ENCODE assay signal across 23 cellular contexts in genomic region chr1:200365897-200366426, GRCh38. TPM values are rescaled to one million over a fixed set of nuclear protein-coding genes. Genes with fewer than 3 reads are reported as not detected.
A peak's percentile ranks its signal among the peaks of the same experiment; 100 is the strongest.
DNase-seq lines count a peak whose midpoint lies in the region; ATAC-seq and TF ChIP-seq lines count a peak whose summit lies in the region.
"Had no signal": no experiment of that assay in that cellular context is flagged by ENCODE, and none has a peak within 500 bp of the region (broad histone marks: within the 10 kb centered on the region; RNA-seq: fewer than 3 reads in every experiment).

No MANE protein-coding gene starts in this region.

- H3K4me3 Mint-ChIP-seq in GM23338 (peak overlapping the region; percentile 19; the same call in 1 of the 3 replicates), endodermal cell (peak overlapping the region; percentile 28), progenitor cell of endocrine pancreas (ENCODE audit: low read depth) (no peak overlapping the region)
- H3K4me3 Mint-ChIP-seq: activated CD4-positive, alpha-beta T cell treated with anti-CD3 and anti-CD28 coated beads for 36 hours; memory B cell; natural killer cell treated with Interleukin-12 subunit alpha and Interleukin-12 subunit beta and Interleukin-15 and Interleukin-18, amount 100 ng/mL, for 72 hours had no signal

- DNase-seq in GM23338 (ENCODE audit: low spot score): peak; percentile 49
- peak; percentile 35 for DNase-seq in NOMO-1 treated with dmso at 0.1 percent for 144 hours (lab: John Stamatoyannopoulos, UW; ENCODE audit: unreplicated experiment)
- DNase-seq in endodermal cell: peak; percentile 73
- no peak for DNase-seq in progenitor cell of endocrine pancreas (ENCODE audit: low spot score, unreplicated experiment)
- DNase-seq in activated CD4-positive, CD25-positive, alpha-beta regulatory T cell (lab: John Stamatoyannopoulos, UW): no peak
- DNase-seq in cortex of kidney (lab: John Stamatoyannopoulos, UW): no peak
- DNase-seq: activated CD4-positive, alpha-beta T cell treated with anti-CD3 and anti-CD28 coated beads for 36 hours; activated gamma-delta T cell; BE2C; central memory CD4-positive, alpha-beta T cell; GDM1; heart left ventricle; NCI-H1417; NCI-H2171 treated with DMSO at 0.1 percent for 48 hours; NCI-H748 treated with DMSO at 0.1 percent for 48 hours; psoas muscle; SK-N-SH; T-helper 9 cell had no signal

- peaks cover 12% of the 10 kb centered on the region; the same call in 1 of the 2 replicates for H3F3A ChIP-seq in GM23338 (replicated peaks; ENCODE audit: low read depth)

- H3K9me3 ChIP-seq in endodermal cell (ENCODE audit: control insufficient read depth, low read length): no peaks in the 10 kb centered on the region
- H3K9me3 ChIP-seq: BE2C, heart left ventricle, psoas muscle, SK-N-SH, suprapubic skin had no signal

- H2AFZ ChIP-seq in GM23338: no peak overlapping the region

- TF ChIP-seq CTCF in GM23338 (conservative IDR thresholded peaks at IDR 0.05; ENCODE audit: low read depth in 2 of 2) (peak; percentile 32 to 52; a peak in 3 of 4 replicates), endodermal cell (conservative IDR thresholded peaks at IDR 0.05) (peak; percentile 70), progenitor cell of endocrine pancreas (IDR thresholded peaks at IDR 0.05; ENCODE audit: unreplicated experiment) (peak; percentile 25)

- H3K9me3 Mint-ChIP-seq in GM23338 (no peaks in the 10 kb centered on the region), endodermal cell (no peaks in the 10 kb centered on the region), progenitor cell of endocrine pancreas (ENCODE audit: low read depth) (no peaks in the 10 kb centered on the region)
- H3K9me3 Mint-ChIP-seq: memory B cell; natural killer cell treated with Interleukin-12 subunit alpha and Interleukin-12 subunit beta and Interleukin-15 and Interleukin-18, amount 100 ng/mL, for 72 hours had no signal

- H3K27ac Mint-ChIP-seq in GM23338 (peak overlapping the region; percentile 87), endodermal cell (peak overlapping the region; percentile 91), progenitor cell of endocrine pancreas (no peak overlapping the region)
- H3K27ac Mint-ChIP-seq: activated CD4-positive, alpha-beta T cell treated with anti-CD3 and anti-CD28 coated beads for 36 hours; memory B cell; natural killer cell treated with Interleukin-12 subunit alpha and Interleukin-12 subunit beta and Interleukin-15 and Interleukin-18, amount 100 ng/mL, for 72 hours had no signal

- H3K9me2 ChIP-seq in GM23338 (ENCODE audit: insufficient read depth): no peaks in the 10 kb centered on the region
- H3K9me2 ChIP-seq: SK-N-SH had no signal

- peak; percentile 30 for ATAC-seq in GM23338
- ATAC-seq in HG02571 (IDR thresholded peaks at IDR 0.05; ENCODE audit: unreplicated experiment): no peak
- no peak for ATAC-seq in HG02588 (IDR thresholded peaks at IDR 0.05; ENCODE audit: unreplicated experiment)
- ATAC-seq: activated CD4-positive, alpha-beta T cell treated with anti-CD3 and anti-CD28 coated beads for 36 hours; heart left ventricle; natural killer cell treated with Interleukin-12 subunit alpha and Interleukin-12 subunit beta and Interleukin-15 and Interleukin-18, amount 100 ng/mL, for 72 hours; psoas muscle had no signal

- peak overlapping the region; percentile 97 for H3K27ac ChIP-seq in GM23338 (ENCODE audit: low read depth)
- H3K27ac ChIP-seq in endodermal cell (ENCODE audit: low read depth, low read length): no peak overlapping the region
- H3K27ac ChIP-seq: heart left ventricle, psoas muscle, suprapubic skin had no signal

- peak overlapping the region; percentile 18; the same call in 1 of the 2 replicates for H3K4me3 ChIP-seq in GM23338
- H3K4me3 ChIP-seq in endodermal cell (ENCODE audit: low read length): no peak overlapping the region
- H3K4me3 ChIP-seq: heart left ventricle, psoas muscle, suprapubic skin had no signal

- WGBS in endodermal cell (ENCODE audit: insufficient coverage in 1 of 2, insufficient read length in 1 of 2), 2 experiments: 82 to 89% methylated on average over 1 to 2 of the region's 2 CpGs

- no peaks in the 10 kb centered on the region for H4K20me1 ChIP-seq in GM23338 (replicated peaks; ENCODE audit: insufficient read depth)

- H3K27me3 Mint-ChIP-seq in GM23338 (ENCODE audit: insufficient read depth, low read depth, poor library complexity) (peaks cover 16% of the 10 kb centered on the region), endodermal cell (ENCODE audit: insufficient read depth) (no peaks in the 10 kb centered on the region), progenitor cell of endocrine pancreas (no peaks in the 10 kb centered on the region)
- H3K27me3 Mint-ChIP-seq: activated CD4-positive, alpha-beta T cell treated with anti-CD3 and anti-CD28 coated beads for 36 hours had no signal

- H3K79me2 ChIP-seq in GM23338 (replicated peaks; ENCODE audit: insufficient read depth): no peaks in the 10 kb centered on the region

- H3K27me3 ChIP-seq in GM23338 (ENCODE audit: insufficient read depth): no peaks in the 10 kb centered on the region
- no peaks in the 10 kb centered on the region for H3K27me3 ChIP-seq in endodermal cell (ENCODE audit: control insufficient read depth, insufficient read depth, low read length, poor library complexity, severe bottlenecking)
- H3K27me3 ChIP-seq: heart left ventricle, suprapubic skin had no signal

- no peak overlapping the region for H3K9ac ChIP-seq in endodermal cell (ENCODE audit: extremely low read depth, low read length, poor library complexity, severe bottlenecking)
- H3K9ac ChIP-seq: SK-N-SH had no signal

- H3K4me1 ChIP-seq in GM23338 (ENCODE audit: insufficient read depth) (peaks cover 73% of the 10 kb centered on the region), endodermal cell (ENCODE audit: control insufficient read depth, insufficient read depth, low read length) (peaks cover 37% of the 10 kb centered on the region)
- H3K4me1 ChIP-seq: BE2C, suprapubic skin had no signal

- no peaks in the 10 kb centered on the region for H3K36me3 ChIP-seq in GM23338 (ENCODE audit: insufficient read depth)
- no peaks in the 10 kb centered on the region for H3K36me3 ChIP-seq in endodermal cell (ENCODE audit: control insufficient read depth, insufficient read depth, low read length)
- H3K36me3 ChIP-seq: BE2C, heart left ventricle, suprapubic skin had no signal

- H3K36me3 Mint-ChIP-seq in GM23338 (ENCODE audit: low read depth) (peaks cover 41% of the 10 kb centered on the region), endodermal cell (ENCODE audit: low read depth) (peaks cover 18% of the 10 kb centered on the region), progenitor cell of endocrine pancreas (ENCODE audit: insufficient read depth) (no peaks in the 10 kb centered on the region)
- H3K36me3 Mint-ChIP-seq: natural killer cell treated with Interleukin-12 subunit alpha and Interleukin-12 subunit beta and Interleukin-15 and Interleukin-18, amount 100 ng/mL, for 72 hours had no signal

- H3K4me1 Mint-ChIP-seq in GM23338 (peaks cover 51% of the 10 kb centered on the region), endodermal cell (peaks cover 55% of the 10 kb centered on the region), progenitor cell of endocrine pancreas (ENCODE audit: low read depth) (peaks cover 44% of the 10 kb centered on the region)
- H3K4me1 Mint-ChIP-seq: activated CD4-positive, alpha-beta T cell treated with anti-CD3 and anti-CD28 coated beads for 36 hours had no signal

- H3K4me2 ChIP-seq in GM23338: peak overlapping the region; percentile 34
- H3K4me2 ChIP-seq: SK-N-SH had no signal

RNA-seq across cellular contexts. Expression of gene ZNF281, which starts 43.9 kb away (rescaled TPM):
- total RNA-seq in GM23338 (2014; rRNA removed; shearing (Covaris generic)): 79.3 and 81.2 TPM in 2 replicates
- 51.5 and 62.1 TPM in 2 replicates for polyA plus RNA-seq in GM23338 (2016; fragmentation: Nextera tagmentation; extraction: Ambion mirVana)
- 10 to 100 TPM; 51.7 to 61.1 TPM for total RNA-seq in endodermal cell
- polyA plus RNA-seq in endodermal cell (2013, experiment 1 of 2): 35.6 TPM
- polyA plus RNA-seq in endodermal cell (2013, experiment 2 of 2): 33.7 TPM
- total RNA-seq in progenitor cell of endocrine pancreas: 34.2 and 35.0 TPM in 2 replicates

Comparison
In these comparisons a context has a peak if more than half of its experiments do, and no peak if none do; other contexts are left out.
1. DNase-seq: peak in GM23338 (single experiment), NOMO-1 treated with dmso at 0.1 percent for 144 hours (single experiment) and endodermal cell (single experiment); none in progenitor cell of endocrine pancreas (single experiment), activated CD4-positive, CD25-positive, alpha-beta regulatory T cell (0 of 4) and cortex of kidney (single experiment).
2. Peak in every context shown above with its lines, with median percentiles within 50 percentile points of each other: CTCF ChIP-seq.